In the genomic region with DNA sequence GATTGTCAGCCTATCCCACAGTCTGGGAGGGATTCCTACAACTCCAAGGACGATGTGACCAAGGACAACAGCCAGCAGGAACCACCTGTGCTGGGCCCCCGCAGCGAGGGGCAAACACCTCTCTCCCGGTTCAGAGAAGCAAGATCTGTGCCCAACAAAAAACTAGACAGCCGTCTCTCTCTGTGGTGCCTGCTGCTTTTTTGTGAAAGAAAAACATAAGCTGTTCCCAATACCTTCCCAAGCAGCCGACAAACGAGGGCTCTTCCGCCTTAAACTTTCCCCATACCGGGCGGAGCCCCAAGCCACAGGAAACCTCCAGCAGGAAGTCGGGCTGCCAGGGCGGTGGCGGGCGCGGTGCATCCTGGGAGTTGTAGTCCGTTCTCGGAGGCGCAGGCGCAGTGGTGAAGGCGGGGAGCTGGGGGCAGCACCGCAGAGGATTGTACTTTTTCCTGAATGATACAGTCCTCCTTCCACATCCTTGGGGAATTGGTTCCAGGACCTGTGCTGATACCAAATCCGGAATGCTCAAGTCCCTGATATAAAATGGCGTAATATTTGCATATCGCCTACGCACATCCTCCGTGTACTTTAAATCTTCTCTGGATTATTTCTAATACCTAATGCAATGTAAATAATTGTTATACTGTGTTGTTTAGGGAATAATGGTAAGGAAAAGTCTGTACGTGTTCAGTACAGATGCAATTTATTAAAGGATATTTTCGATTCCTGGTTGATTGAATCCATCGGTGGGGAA, we compare ENCODE assay signal across 8 cellular contexts.
A peak's percentile ranks its signal among the peaks of the same experiment; 100 is the strongest.
DNase-seq lines count a peak whose midpoint lies in the region; ATAC-seq and TF ChIP-seq lines count a peak whose summit lies in the region.

No MANE protein-coding gene starts in this region.

- DNase-seq in CD4-positive, CD25-positive, alpha-beta regulatory T cell = peak; percentile 90 to 91 (median 91)
- DNase-seq in HK-2 (ENCODE audit: unreplicated experiment) (peak; percentile 99), NCI-H82 treated with DMSO at 0.1 percent for 48 hours (lab: John Stamatoyannopoulos, UW; ENCODE audit: unreplicated experiment) (peak; percentile 82), ecto neural progenitor cell (ENCODE audit: low spot score) (peak; percentile 98), lower leg skin (ENCODE audit: low spot score in 2 of 2) (peak; percentile 96 to 99)
- DNase-seq in activated CD4-positive, alpha-beta memory T cell treated with anti-CD3 and anti-CD28 coated beads, Interleukin-2, amount 10 ng/mL, durations not matched to agents 7 days and 5 days = peak; percentile 90
- DNase-seq in stimulated activated CD4-positive, alpha-beta T cell treated with anti-CD3 and anti-CD28 coated beads, Interleukin-4, amount 100 ng/mL, for 4 hours = peak; percentile 91

- H3K4me3 ChIP-seq in CD4-positive, CD25-positive, alpha-beta regulatory T cell (ENCODE audit: low read depth, low read length) = peak overlapping the region; percentile 96
- H3K4me3 ChIP-seq in lower leg skin (ENCODE audit: low read depth, poor library complexity, severe bottlenecking) = peak overlapping the region; percentile 58

- no peaks in the 10 kb centered on the region for H3K36me3 ChIP-seq in CD4-positive, CD25-positive, alpha-beta regulatory T cell (ENCODE audit: control insufficient read depth, insufficient read depth, low read length)

- TF ChIP-seq POLR2A in lower leg skin (IDR thresholded peaks at IDR 0.05) = peak in 1 of 2 donors; percentile 68

- H3K4me3 Mint-ChIP-seq in CD4-positive, CD25-positive, alpha-beta regulatory T cell = peak overlapping the region; percentile 91 to 99 (median 96)
- H3K4me3 Mint-ChIP-seq in activated CD4-positive, alpha-beta memory T cell treated with anti-CD3 and anti-CD28 coated beads, Interleukin-2, amount 10 ng/mL, durations not matched to agents 7 days and 5 days = peak overlapping the region; percentile 85

- H3K9me3 ChIP-seq in CD4-positive, CD25-positive, alpha-beta regulatory T cell (ENCODE audit: control insufficient read depth in 2 of 2, low read length in 2 of 2) = no peaks in the 10 kb centered on the region

- CTCF ChIA-PET in activated CD4-positive, alpha-beta memory T cell treated with anti-CD3 and anti-CD28 coated beads, Interleukin-2, amount 10 ng/mL, durations not matched to agents 7 days and 5 days (lab: Charles Lee) = interaction anchor here (1.0 to 4.4 kb wide), 7 partner anchors 23 to 273 kb away, joined by 3 to 51 read pairs (median 10); a partner anchor contains a TSS

- H3K27ac Mint-ChIP-seq in CD4-positive, CD25-positive, alpha-beta regulatory T cell = peak overlapping the region; percentile 98 to 100 (median 99)
- peak overlapping the region; percentile 88 for H3K27ac Mint-ChIP-seq in activated CD4-positive, alpha-beta memory T cell treated with anti-CD3 and anti-CD28 coated beads, Interleukin-2, amount 10 ng/mL, durations not matched to agents 7 days and 5 days

- no peaks in the 10 kb centered on the region for H3K27me3 Mint-ChIP-seq in CD4-positive, CD25-positive, alpha-beta regulatory T cell
- no peaks in the 10 kb centered on the region for H3K27me3 Mint-ChIP-seq in activated CD4-positive, alpha-beta memory T cell treated with anti-CD3 and anti-CD28 coated beads, Interleukin-2, amount 10 ng/mL, durations not matched to agents 7 days and 5 days

- intact Hi-C loops in lower leg skin (cut with DNase I; ENCODE audit: low total_unique reads) = loop anchor here (5.0 kb wide), 2 partner anchors 65 to 270 kb away; a partner anchor contains a TSS

- H3K9me3 Mint-ChIP-seq in CD4-positive, CD25-positive, alpha-beta regulatory T cell = no peaks in the 10 kb centered on the region
- no peaks in the 10 kb centered on the region for H3K9me3 Mint-ChIP-seq in activated CD4-positive, alpha-beta memory T cell treated with anti-CD3 and anti-CD28 coated beads, Interleukin-2, amount 10 ng/mL, durations not matched to agents 7 days and 5 days

- H3K4me1 ChIP-seq in CD4-positive, CD25-positive, alpha-beta regulatory T cell (ENCODE audit: control insufficient read depth, insufficient read depth, low read length, poor library complexity, severe bottlenecking) = peaks cover 37% of the 10 kb centered on the region

- no peaks in the 10 kb centered on the region for H3K27me3 ChIP-seq in CD4-positive, CD25-positive, alpha-beta regulatory T cell (ENCODE audit: control insufficient read depth, insufficient read depth, low read length)

- WGBS in lower leg skin, 2 donors = 0 to 1% methylated on average over 28 to 29 of the region's 29 CpGs

- no peaks in the 10 kb centered on the region for H3K36me3 Mint-ChIP-seq in CD4-positive, CD25-positive, alpha-beta regulatory T cell
- H3K36me3 Mint-ChIP-seq in activated CD4-positive, alpha-beta memory T cell treated with anti-CD3 and anti-CD28 coated beads, Interleukin-2, amount 10 ng/mL, durations not matched to agents 7 days and 5 days (ENCODE audit: low read depth) = peaks cover 8% of the 10 kb centered on the region

- H3K4me1 Mint-ChIP-seq in CD4-positive, CD25-positive, alpha-beta regulatory T cell = peaks cover 26 to 48% (median 36%) of the 10 kb centered on the region in 4 donors
- H3K4me1 Mint-ChIP-seq in activated CD4-positive, alpha-beta memory T cell treated with anti-CD3 and anti-CD28 coated beads, Interleukin-2, amount 10 ng/mL, durations not matched to agents 7 days and 5 days = peaks cover 49% of the 10 kb centered on the region

- ATAC-seq in CD4-positive, CD25-positive, alpha-beta regulatory T cell (ENCODE audit: low read depth in 2 of 2) = peak; percentile 82
- peak; percentile 57 for ATAC-seq in GM19452 (IDR thresholded peaks at IDR 0.05; ENCODE audit: unreplicated experiment)

- no peak for TF ChIP-seq CTCF in lower leg skin (IDR thresholded peaks at IDR 0.05)

- POLR2A ChIA-PET in activated CD4-positive, alpha-beta memory T cell treated with anti-CD3 and anti-CD28 coated beads, Interleukin-2, amount 10 ng/mL, durations not matched to agents 7 days and 5 days (lab: Charles Lee) = interaction anchor here (0.7 to 6.8 kb wide), 26 partner anchors 23 to 275 kb away, joined by 3 to 193 read pairs (median 6); a partner anchor contains a TSS

- H3K27ac ChIP-seq in CD4-positive, CD25-positive, alpha-beta regulatory T cell (ENCODE audit: insufficient read depth, low read length, poor library complexity, severe bottlenecking) = peak overlapping the region; percentile 98

Comparison
In these comparisons a context has a peak if more than half of its experiments do, and no peak if none do; other contexts are left out.
1. Peak in every context shown above with its lines: DNase-seq, ATAC-seq, H3K4me3 ChIP-seq and H3K27ac ChIP-seq.